In the genomic region with DNA sequence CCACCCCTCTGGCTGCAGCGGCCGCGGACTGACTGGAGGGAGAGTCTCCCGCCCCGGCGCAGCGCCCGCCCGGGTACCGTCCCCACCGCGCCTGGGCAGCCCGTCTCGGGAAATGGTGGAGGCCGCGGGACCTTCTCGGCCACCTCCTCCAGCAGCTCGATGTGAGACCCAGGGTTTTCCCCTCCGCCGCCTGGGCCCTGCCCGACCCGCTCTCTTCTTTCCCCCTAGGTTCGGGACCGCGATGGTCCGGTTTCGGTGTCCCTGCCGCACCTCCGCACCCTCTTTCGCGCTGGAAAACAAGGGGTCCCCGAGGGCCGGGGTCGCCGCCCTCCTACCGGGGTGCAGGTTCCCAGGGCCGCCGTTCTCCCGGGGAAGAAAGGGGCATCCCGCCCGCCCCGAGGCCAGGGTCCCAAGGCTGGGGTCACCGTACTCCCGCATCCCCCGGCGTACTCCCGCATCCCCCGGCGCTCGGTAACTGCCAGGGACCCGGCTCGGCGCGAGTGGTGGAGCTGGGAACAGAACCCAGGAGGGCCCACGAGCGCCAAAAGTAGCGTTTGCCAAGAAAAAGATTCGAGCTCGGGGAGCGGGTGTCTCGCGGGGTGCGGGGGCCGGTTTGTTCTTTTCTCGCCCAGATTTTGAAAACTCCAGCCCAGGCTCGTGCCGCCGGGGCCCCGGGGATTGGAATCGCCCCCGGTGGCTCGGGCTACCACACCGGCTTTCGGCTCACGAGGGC, we compare ENCODE assay signal across 8 cellular contexts. TPM values are rescaled to one million over a fixed set of nuclear protein-coding genes. Genes with fewer than 3 reads are reported as not detected.
DNase-seq lines count a peak whose midpoint lies in the region; ATAC-seq and TF ChIP-seq lines count a peak whose summit lies in the region.

No MANE protein-coding gene starts in this region.

- in situ Hi-C loops in GM23248 (cut with MboI), result no loop called here

- H2AFZ ChIP-seq in GM23248 (no peak overlapping the region), neuron (ENCODE audit: low read depth, low read length) (no peak overlapping the region)

- peaks cover 12% of the 10 kb centered on the region for H3K4me1 ChIP-seq in GM23248 (ENCODE audit: insufficient read depth)
- peaks cover 22% of the 10 kb centered on the region for H3K4me1 ChIP-seq in neuron (ENCODE audit: insufficient read depth, low read length)

- peak overlapping the region; percentile 95 for H3K4me3 ChIP-seq in GM23248
- peak overlapping the region; percentile 72 for H3K4me3 ChIP-seq in fibroblast of mammary gland (ENCODE audit: control insufficient read depth, low read depth, low read length)
- H3K4me3 ChIP-seq in neuron (ENCODE audit: low read length), result peak overlapping the region; percentile 98

- H3K9me3 ChIP-seq in GM23248 (ENCODE audit: low read depth), result no peaks in the 10 kb centered on the region
- H3K9me3 ChIP-seq in neuron (ENCODE audit: low read length), result peaks cover 2% of the 10 kb centered on the region

- H3K27me3 ChIP-seq in GM23248 (replicated peaks; ENCODE audit: insufficient read depth), result no peaks in the 10 kb centered on the region
- no peaks in the 10 kb centered on the region for H3K27me3 ChIP-seq in neuron (ENCODE audit: insufficient read depth, low read length)

- TF ChIP-seq CTCF in VCaP (conservative IDR thresholded peaks at IDR 0.05) (no peak), fibroblast of mammary gland (conservative IDR thresholded peaks at IDR 0.05; ENCODE audit: control insufficient read depth, insufficient read depth, low read depth, low read length) (no peak)

- H3K9ac ChIP-seq in GM23248, result peak overlapping the region; percentile 97

- H3K4me2 ChIP-seq in GM23248 (ENCODE audit: unreplicated experiment), result peak overlapping the region; percentile 93

- no peaks in the 10 kb centered on the region for H3K9me2 ChIP-seq in GM23248 (ENCODE audit: insufficient read depth)

- WGBS in GM23248 (ENCODE audit: low coverage in 1 of 2, low lambda C conversion rate in 2 of 2, missing lambda C conversion rate in 2 of 2), 2 experiments, result 0 to 1% methylated on average over 55 to 66 of the region's 75 CpGs

- H3K27ac ChIP-seq in GM23248 (peak overlapping the region; percentile 96), VCaP (peak overlapping the region; percentile 100)

- no peak for ATAC-seq in HG03378 (IDR thresholded peaks at IDR 0.05; ENCODE audit: unreplicated experiment)
- no peak for ATAC-seq in HG02610 (IDR thresholded peaks at IDR 0.05; ENCODE audit: unreplicated experiment)

- H4K20me1 ChIP-seq in GM23248 (ENCODE audit: insufficient read depth), result no peaks in the 10 kb centered on the region

- H3K36me3 ChIP-seq in GM23248 (ENCODE audit: low read depth) (no peaks in the 10 kb centered on the region), neuron (ENCODE audit: insufficient read depth, low read length) (peaks cover 15% of the 10 kb centered on the region)

- peaks cover 93% of the 10 kb centered on the region for H3K79me2 ChIP-seq in GM23248 (ENCODE audit: insufficient read depth)

- H3F3A ChIP-seq in GM23248 (ENCODE audit: insufficient read depth), result peaks cover 12% of the 10 kb centered on the region

- DNase-seq in GM23248 (peak; percentile 52), fibroblast of mammary gland (ENCODE audit: low read depth) (no peak), DMS153 treated with DMSO at 0.1 percent for 48 hours (lab: John Stamatoyannopoulos, UW; ENCODE audit: unreplicated experiment) (no peak), NCI-H2107 treated with DMSO at 0.1 percent for 48 hours (lab: John Stamatoyannopoulos, UW; ENCODE audit: unreplicated experiment) (no peak)

RNA-seq across cellular contexts. Expression of gene TNRC18, which starts 3.4 kb away (rescaled TPM):
- total RNA-seq in GM23248 (2014; rRNA removed; shearing (Covaris generic)), result 47.4 and 51.8 TPM in 2 replicates
- polyA plus RNA-seq in GM23248 (2016; fragmentation: Nextera tagmentation; extraction: Ambion mirVana), result 3.7 and 4.8 TPM in 2 replicates
